Comparison of ENCODE assay signal across 1 cellular context in genomic region chr9:133151041-133151440, GRCh38.
TF ChIP-seq lines count a peak whose summit lies in the region.

No MANE protein-coding gene starts in this region.

TF ChIP-seq in SK-N-SH, 30 proteins besides CTCF, POLR2A, EP300 and RAD21 (continued from another document):
- no peak for TF ChIP-seq IRF3 (IDR thresholded peaks at IDR 0.05; ENCODE audit: low read depth, low read length)
- no peak for TF ChIP-seq FOXM1 (IDR thresholded peaks at IDR 0.05; ENCODE audit: low read depth)
- no peak for TF ChIP-seq TAF1 (IDR thresholded peaks at IDR 0.05; ENCODE audit: borderline replicate concordance, low read depth, low read length)
- TF ChIP-seq GABPA (IDR thresholded peaks at IDR 0.05; ENCODE audit: low read depth): no peak
- no peak for TF ChIP-seq TCF12 (IDR thresholded peaks at IDR 0.05)
TF ChIP-seq in SK-N-SH: peak in this region for 0.
